1 cellular context compared by ENCODE assay signal in genomic region chr2:200586644-200586975, GRCh38.
TF ChIP-seq lines count a peak whose summit lies in the region.

No MANE protein-coding gene starts in this region.

TF ChIP-seq in liver, 16 proteins besides CTCF, POLR2A, EP300 and RAD21 (continued from another document):
- TF ChIP-seq JUND (IDR thresholded peaks at IDR 0.05): no peak
- TF ChIP-seq, protein P1, sequence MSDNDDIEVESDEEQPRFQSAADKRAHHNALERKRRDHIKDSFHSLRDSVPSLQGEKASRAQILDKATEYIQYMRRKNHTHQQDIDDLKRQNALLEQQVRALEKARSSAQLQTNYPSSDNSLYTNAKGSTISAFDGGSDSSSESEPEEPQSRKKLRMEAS (IDR thresholded peaks at IDR 0.05): no peak
- TF ChIP-seq HNF4A (conservative IDR thresholded peaks at IDR 0.05): no peak
- no peak for TF ChIP-seq SP1 (IDR thresholded peaks at IDR 0.05)
- no peak for TF ChIP-seq ATF3 (IDR thresholded peaks at IDR 0.05)
TF ChIP-seq in liver: peak in this region for 0.
